ENCODE assay signal across 8 cellular contexts in genomic region chr10:91909178-91909677, GRCh38. TPM values are rescaled to one million over a fixed set of nuclear protein-coding genes. Genes with fewer than 3 reads are reported as not detected.
DNase-seq lines count a peak whose midpoint lies in the region; ATAC-seq and TF ChIP-seq lines count a peak whose summit lies in the region.

A gene with protein sequence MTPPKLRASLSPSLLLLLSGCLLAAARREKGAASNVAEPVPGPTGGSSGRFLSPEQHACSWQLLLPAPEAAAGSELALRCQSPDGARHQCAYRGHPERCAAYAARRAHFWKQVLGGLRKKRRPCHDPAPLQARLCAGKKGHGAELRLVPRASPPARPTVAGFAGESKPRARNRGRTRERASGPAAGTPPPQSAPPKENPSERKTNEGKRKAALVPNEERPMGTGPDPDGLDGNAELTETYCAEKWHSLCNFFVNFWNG (minus strand): TSS chr10:91909486. CDS start chr10:91908969, 517 bp downstream.

- no peaks in the 10 kb centered on the region for H3K4me1 ChIP-seq in MM.1S (ENCODE audit: low read length)

- H3K9me3 ChIP-seq in MM.1S (replicated peaks; ENCODE audit: insufficient read depth, low read length), result no peaks in the 10 kb centered on the region

- H2AFZ ChIP-seq in MM.1S (ENCODE audit: low read length), result peak within 1 kb of the TSS; percentile 29

- no peaks in the 10 kb centered on the region for H3K27me3 ChIP-seq in MM.1S (replicated peaks; ENCODE audit: insufficient read depth, low read length)

- peaks cover 28% of the 10 kb centered on the region for H3K4me1 Mint-ChIP-seq in central memory CD8-positive, alpha-beta T cell

- no peaks in the 10 kb centered on the region for H3K9me2 ChIP-seq in MM.1S (replicated peaks; ENCODE audit: insufficient read depth, low read length)

- H3K4me3 ChIP-seq in MM.1S (ENCODE audit: low read length), result peak within 1 kb of the TSS; percentile 51

- peak within 1 kb of the TSS; percentile 86 for H3K27ac Mint-ChIP-seq in central memory CD8-positive, alpha-beta T cell (ENCODE audit: low read depth)

- no peaks in the 10 kb centered on the region for H3K9me3 Mint-ChIP-seq in central memory CD8-positive, alpha-beta T cell

- H3K9ac ChIP-seq in MM.1S (ENCODE audit: low read length), result peak within 1 kb of the TSS; percentile 50; the same call in 1 of the 2 replicates

- no peaks in the 10 kb centered on the region for H3K36me3 ChIP-seq in MM.1S (replicated peaks; ENCODE audit: insufficient read depth, low read length)

- DNase-seq in GDM1 (lab: John Stamatoyannopoulos, UW), result peak; percentile 10
- DNase-seq in MM.1S, result peak; percentile 46
- DNase-seq in central memory CD8-positive, alpha-beta T cell (ENCODE audit: low spot score in 2 of 2), result no peak
- peak in 1 of 2 donors; percentile 49 for DNase-seq in left colon
- peak; percentile 54 for DNase-seq in stimulated activated CD8-positive, alpha-beta memory T cell treated with anti-CD3 and anti-CD28 coated beads, Interleukin-4, amount 100 ng/mL, for 48 hours
- no peak for DNase-seq in COLO829 (ENCODE audit: low spot score)

- H3K4me3 Mint-ChIP-seq in central memory CD8-positive, alpha-beta T cell, result peak within 1 kb of the TSS; percentile 92

- peak; percentile 67 for ATAC-seq in SK-N-SH treated with all-trans-retinoic acid at 6 μM for 48 hours
- peak; percentile 11 for ATAC-seq in central memory CD8-positive, alpha-beta T cell (replicated peaks; ENCODE audit: extremely low read depth, poor library complexity, severe bottlenecking)
- peak; percentile 44 for ATAC-seq in left colon
- no peak for ATAC-seq in HG03135 (IDR thresholded peaks at IDR 0.05; ENCODE audit: unreplicated experiment)

- H3F3A ChIP-seq in MM.1S (ENCODE audit: insufficient read depth, low read length), result peaks cover 7% of the 10 kb centered on the region

- no peaks in the 10 kb centered on the region for H3K79me2 ChIP-seq in MM.1S (ENCODE audit: low read length)

- H3K4me2 ChIP-seq in MM.1S (ENCODE audit: low read depth, low read length), result peak within 1 kb of the TSS; percentile 71

- H3K36me3 Mint-ChIP-seq in central memory CD8-positive, alpha-beta T cell (ENCODE audit: insufficient read depth), result peaks cover 9% of the 10 kb centered on the region

- no peak within 1 kb of the TSS; the same call in 1 of the 2 replicates for H3K27ac ChIP-seq in MM.1S (ENCODE audit: low read length)

- H3K27me3 Mint-ChIP-seq in central memory CD8-positive, alpha-beta T cell, result peaks cover 18% of the 10 kb centered on the region

- TF ChIP-seq CTCF in MM.1S (IDR thresholded peaks at IDR 0.05; ENCODE audit: low read length), result no peak

- no peaks in the 10 kb centered on the region for H4K20me1 ChIP-seq in MM.1S (ENCODE audit: insufficient read depth, low read length)

- intact Hi-C loops in left colon (cut with DNase I, micrococcal nuclease), result no loop called here

TF ChIP-seq in SK-N-SH treated with all-trans-retinoic acid at 6 μM for 48 hours, 23 proteins besides CTCF, POLR2A, EP300 and RAD21:
- TF ChIP-seq, protein P1, sequence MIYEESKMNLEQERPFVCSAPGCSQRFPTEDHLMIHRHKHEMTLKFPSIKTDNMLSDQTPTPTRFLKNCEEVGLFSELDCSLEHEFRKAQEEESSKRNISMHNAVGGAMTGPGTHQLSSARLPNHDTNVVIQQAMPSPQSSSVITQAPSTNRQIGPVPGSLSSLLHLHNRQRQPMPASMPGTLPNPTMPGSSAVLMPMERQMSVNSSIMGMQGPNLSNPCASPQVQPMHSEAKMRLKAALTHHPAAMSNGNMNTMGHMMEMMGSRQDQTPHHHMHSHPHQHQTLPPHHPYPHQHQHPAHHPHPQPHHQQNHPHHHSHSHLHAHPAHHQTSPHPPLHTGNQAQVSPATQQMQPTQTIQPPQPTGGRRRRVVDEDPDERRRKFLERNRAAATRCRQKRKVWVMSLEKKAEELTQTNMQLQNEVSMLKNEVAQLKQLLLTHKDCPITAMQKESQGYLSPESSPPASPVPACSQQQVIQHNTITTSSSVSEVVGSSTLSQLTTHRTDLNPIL (CRISPR knock-in tag; IDR thresholded peaks at IDR 0.05; ENCODE audit: low read depth), result no peak
- TF ChIP-seq OSR1 (CRISPR knock-in tag; IDR thresholded peaks at IDR 0.05), result no peak
- no peak for TF ChIP-seq TCF4 (CRISPR knock-in tag; IDR thresholded peaks at IDR 0.05; ENCODE audit: borderline replicate concordance)

RNA-seq across cellular contexts. Expression of the gene that starts here (rescaled TPM):
- total RNA-seq in left colon, result 1 to 10 TPM; 1.5 to 2.3 TPM

Comparison
In these comparisons a context has a peak if more than half of its experiments do, and no peak if none do; other contexts are left out.
1. DNase-seq: peak in GDM1 (single experiment), MM.1S (single experiment) and stimulated activated CD8-positive, alpha-beta memory T cell treated with anti-CD3 and anti-CD28 coated beads, Interleukin-4, amount 100 ng/mL, for 48 hours (single experiment); none in central memory CD8-positive, alpha-beta T cell (0 of 2) and COLO829 (single experiment).